8 cellular contexts compared by ENCODE assay signal in genomic region chr11:70761906-70762196, GRCh38.
"Had no signal": no experiment of that assay in that cellular context is flagged by ENCODE, and none has a peak within 500 bp of the region (broad histone marks: within the 10 kb centered on the region; RNA-seq: fewer than 3 reads in every experiment).

No MANE protein-coding gene starts in this region.

- H3K4me3 Mint-ChIP-seq: H9 had no signal

- DNase-seq: GOT3, H9, HCEC 1CT, IMR-90, KG1 had no signal

- H3K27ac Mint-ChIP-seq: H9 had no signal

- H3K4me3 ChIP-seq: K562 had no signal

- FAIRE-seq: H54, HTR-8/SVneo, K562 had no signal
